In the genomic region with DNA sequence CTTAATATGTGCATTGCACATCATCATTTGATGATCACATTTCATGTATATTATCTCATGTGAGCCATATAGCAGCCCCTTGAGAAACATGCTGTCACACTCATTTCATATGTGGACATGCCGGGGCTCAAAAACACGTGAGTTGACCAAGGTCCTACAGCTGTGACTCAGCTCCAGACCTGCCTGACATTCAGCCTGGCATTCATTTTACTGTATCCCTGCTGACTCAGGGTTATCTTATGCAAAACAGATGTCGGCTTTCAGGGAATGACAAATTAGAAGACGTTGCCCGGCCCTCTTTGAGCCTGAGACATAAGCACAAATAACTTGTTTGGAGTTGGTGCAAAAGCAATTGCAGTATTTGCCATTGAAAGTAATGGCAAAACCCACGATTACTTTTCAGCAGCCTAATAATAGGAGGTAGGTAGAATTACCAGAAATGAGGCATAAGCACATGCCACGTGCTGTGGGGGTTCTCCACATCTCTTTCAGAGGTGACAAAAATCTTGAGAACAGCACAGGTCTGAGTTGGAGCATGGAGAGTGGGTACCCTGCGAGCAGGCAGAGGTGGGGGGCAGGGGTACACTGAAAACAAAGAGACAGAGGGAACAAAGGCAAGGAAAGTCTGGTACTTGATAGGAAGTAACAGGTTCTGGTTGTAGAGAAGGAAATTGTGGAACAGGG, we compare ENCODE assay signal across 1 cellular context.
TF ChIP-seq lines count a peak whose summit lies in the region.

No MANE protein-coding gene starts in this region.

TF ChIP-seq in H1, 55 proteins besides CTCF, POLR2A, EP300 and RAD21 (continued from another document):
- peak; percentile 57; the same call in 1 of the 2 replicates for TF ChIP-seq MAFK (IDR thresholded peaks at IDR 0.05; ENCODE audit: low read depth, low read length)
- peak; percentile 85 for TF ChIP-seq BACH1 (IDR thresholded peaks at IDR 0.05; ENCODE audit: low read length)
